19 cellular contexts compared by ENCODE assay signal in genomic region chr20:35491823-35492222, GRCh38. TPM values are rescaled to one million over a fixed set of nuclear protein-coding genes. Genes with fewer than 3 reads are reported as not detected.
DNase-seq lines count a peak whose midpoint lies in the region; ATAC-seq lines count a peak whose summit lies in the region.
"Had no signal": no experiment of that assay in that cellular context is flagged by ENCODE, and none has a peak within 500 bp of the region (broad histone marks: within the 10 kb centered on the region; RNA-seq: fewer than 3 reads in every experiment).

No MANE protein-coding gene starts in this region.

- H3K4me3 ChIP-seq in Karpas-422 (ENCODE audit: low read length): no peak overlapping the region; the same call in 1 of the 2 replicates
- peak overlapping the region; percentile 92 for H3K4me3 ChIP-seq in naive thymus-derived CD4-positive, alpha-beta T cell (ENCODE audit: low read length)

- H3K27ac Mint-ChIP-seq in activated naive CD8-positive, alpha-beta T cell treated with anti-CD3 and anti-CD28 coated beads, Interleukin-2, amount 10 ng/mL, durations not matched to agents 7 days and 5 days: peak overlapping the region; percentile 99
- H3K27ac Mint-ChIP-seq in naive thymus-derived CD4-positive, alpha-beta T cell: peak overlapping the region; percentile 98 to 100 (median 99)

- POLR2A ChIA-PET in activated naive CD8-positive, alpha-beta T cell treated with anti-CD3 and anti-CD28 coated beads, Interleukin-2, amount 10 ng/mL, durations not matched to agents 7 days and 5 days (lab: Charles Lee): interaction anchor here (0.7 to 3.2 kb wide), 10 partner anchors 11 to 1466 kb away, joined by 3 to 24 read pairs (median 7); partner anchors contain the start of genes MMP24OS, RBM39 and SCAND1
- POLR2A ChIA-PET in naive thymus-derived CD4-positive, alpha-beta T cell (lab: Charles Lee): interaction anchor here (0.6 to 3.6 kb wide), 5 partner anchors 17 to 124 kb away, joined by 4 to 32 read pairs (median 7); partner anchors contain the start of genes CEP250 and ERGIC3

- no peaks in the 10 kb centered on the region for H4K20me1 ChIP-seq in Karpas-422 (ENCODE audit: insufficient read depth, low read depth, low read length)

- intact Hi-C loops in naive thymus-derived CD4-positive, alpha-beta T cell (cut with micrococcal nuclease): loop anchor here (1.0 to 5.0 kb wide), 5 partner anchors 29 to 173 kb away; partner anchors contain the start of genes CEP250 (in 1 of the 2) and ERGIC3 (in 1 of the 2)

- peaks cover 25% of the 10 kb centered on the region for H3K4me1 ChIP-seq in Karpas-422 (ENCODE audit: low read length)
- peaks cover 23 to 27% of the 10 kb centered on the region in 2 donors for H3K4me1 ChIP-seq in naive thymus-derived CD4-positive, alpha-beta T cell (ENCODE audit: control insufficient read depth in 2 of 2, insufficient read depth in 2 of 2, low read length in 2 of 2)

- peak; percentile 62 to 67 for ATAC-seq in activated CD4-positive, CD25-positive, alpha-beta regulatory T cell treated with anti-CD3 and anti-CD28 coated beads, Interleukin-2, amount 50 U/mL, for 24 hours
- no peak for ATAC-seq in activated naive CD8-positive, alpha-beta T cell treated with anti-CD3 and anti-CD28 coated beads, Interleukin-2, amount 10 ng/mL, durations not matched to agents 7 days and 5 days (ENCODE audit: low read depth)
- ATAC-seq in naive thymus-derived CD4-positive, alpha-beta T cell: no peak
- ATAC-seq in GM19023 (IDR thresholded peaks at IDR 0.05; ENCODE audit: unreplicated experiment) (no peak), HG03095 (IDR thresholded peaks at IDR 0.05; ENCODE audit: unreplicated experiment) (no peak)

- no peak for DNase-seq in activated CD4-positive, CD25-positive, alpha-beta regulatory T cell treated with anti-CD3 and anti-CD28 coated beads, Interleukin-2, amount 50 U/mL, for 72 hours
- DNase-seq in Karpas-422 (no peak), SKM-1 treated with dmso at 0.1 percent for 144 hours (lab: John Stamatoyannopoulos, UW; ENCODE audit: unreplicated experiment) (no peak)
- no peak for DNase-seq in activated naive CD8-positive, alpha-beta T cell treated with anti-CD3 and anti-CD28 coated beads, Interleukin-2, amount 10 ng/mL, durations not matched to agents 7 days and 5 days
- DNase-seq in naive thymus-derived CD4-positive, alpha-beta T cell: no peak
- DNase-seq: NCI-H1694, substantia nigra, T1000 had no signal

- no peak overlapping the region for H3K9ac ChIP-seq in Karpas-422 (ENCODE audit: low read length)
- H3K9ac ChIP-seq: KMS-11 had no signal

- CTCF ChIA-PET in naive thymus-derived CD4-positive, alpha-beta T cell (lab: Charles Lee): interaction anchor here (0.6 to 1.0 kb wide), 2 partner anchors 12 to 491 kb away, joined by 3 to 5 read pairs; no protein-coding TSS in a partner anchor

- H3K9me3 ChIP-seq in Karpas-422 (ENCODE audit: low read length): no peaks in the 10 kb centered on the region
- H3K9me3 ChIP-seq in naive thymus-derived CD4-positive, alpha-beta T cell (ENCODE audit: control insufficient read depth in 2 of 3, low read length in 3 of 3): no peaks in the 10 kb centered on the region
- H3K9me3 ChIP-seq: ascending aorta had no signal

- H3K9me3 Mint-ChIP-seq in activated naive CD8-positive, alpha-beta T cell treated with anti-CD3 and anti-CD28 coated beads, Interleukin-2, amount 10 ng/mL, durations not matched to agents 7 days and 5 days: no peaks in the 10 kb centered on the region
- H3K9me3 Mint-ChIP-seq in naive thymus-derived CD4-positive, alpha-beta T cell: no peaks in the 10 kb centered on the region

- H3K27ac ChIP-seq in Karpas-422 (ENCODE audit: low read length): peak overlapping the region; percentile 83; the same call in 1 of the 2 replicates
- peak overlapping the region; percentile 84 for H3K27ac ChIP-seq in naive thymus-derived CD4-positive, alpha-beta T cell (ENCODE audit: low read depth, low read length)
- H3K27ac ChIP-seq: 22Rv1, ascending aorta, KMS-11 had no signal

- peaks cover 50% of the 10 kb centered on the region for H3K36me3 Mint-ChIP-seq in activated naive CD8-positive, alpha-beta T cell treated with anti-CD3 and anti-CD28 coated beads, Interleukin-2, amount 10 ng/mL, durations not matched to agents 7 days and 5 days
- peaks cover 24 to 50% (median 29%) of the 10 kb centered on the region in 5 donors for H3K36me3 Mint-ChIP-seq in naive thymus-derived CD4-positive, alpha-beta T cell

- H3K4me3 Mint-ChIP-seq in activated naive CD8-positive, alpha-beta T cell treated with anti-CD3 and anti-CD28 coated beads, Interleukin-2, amount 10 ng/mL, durations not matched to agents 7 days and 5 days: peak overlapping the region; percentile 99
- peak overlapping the region; percentile 99 to 100 (median 99) for H3K4me3 Mint-ChIP-seq in naive thymus-derived CD4-positive, alpha-beta T cell

- H3K4me1 Mint-ChIP-seq in activated naive CD8-positive, alpha-beta T cell treated with anti-CD3 and anti-CD28 coated beads, Interleukin-2, amount 10 ng/mL, durations not matched to agents 7 days and 5 days: peaks cover 33% of the 10 kb centered on the region
- peaks cover 47 to 87% (median 70%) of the 10 kb centered on the region in 7 donors for H3K4me1 Mint-ChIP-seq in naive thymus-derived CD4-positive, alpha-beta T cell

- no peaks in the 10 kb centered on the region for H3K27me3 ChIP-seq in Karpas-422 (ENCODE audit: low read length)
- H3K27me3 ChIP-seq in naive thymus-derived CD4-positive, alpha-beta T cell (ENCODE audit: control insufficient read depth in 2 of 2, insufficient read depth in 2 of 2, low read length in 2 of 2): no peaks in the 10 kb centered on the region
- H3K27me3 ChIP-seq: ascending aorta had no signal

- no peaks in the 10 kb centered on the region for H3K9me2 ChIP-seq in Karpas-422 (replicated peaks; ENCODE audit: insufficient read depth, low read length)

- no peaks in the 10 kb centered on the region for H3K27me3 Mint-ChIP-seq in activated naive CD8-positive, alpha-beta T cell treated with anti-CD3 and anti-CD28 coated beads, Interleukin-2, amount 10 ng/mL, durations not matched to agents 7 days and 5 days
- H3K27me3 Mint-ChIP-seq in naive thymus-derived CD4-positive, alpha-beta T cell: no peaks in the 10 kb centered on the region

- H3K79me2 ChIP-seq in Karpas-422 (ENCODE audit: low read length): peaks cover 52% of the 10 kb centered on the region

- H2AFZ ChIP-seq in Karpas-422 (ENCODE audit: low read length): no peak overlapping the region

- peak overlapping the region; percentile 97 for H3K4me2 ChIP-seq in Karpas-422 (ENCODE audit: low read depth, low read length, poor library complexity, severe bottlenecking)
- H3K4me2 ChIP-seq: KMS-11 had no signal

- peaks cover 43% of the 10 kb centered on the region for H3K36me3 ChIP-seq in Karpas-422 (ENCODE audit: insufficient read depth, low read length)
- peaks cover 12 to 45% (median 18%) of the 10 kb centered on the region in 3 experiments for H3K36me3 ChIP-seq in naive thymus-derived CD4-positive, alpha-beta T cell (ENCODE audit: control insufficient read depth in 2 of 3, insufficient read depth in 3 of 3, low read length in 3 of 3)

RNA-seq across cellular contexts. Expression of gene CEP250, which starts 36.4 kb away (rescaled TPM):
- 10.2 and 42.8 TPM in 2 replicates for total RNA-seq in Karpas-422 (2014; rRNA removed; shearing (Covaris generic); ENCODE audit: low replicate concordance)
- total RNA-seq in activated naive CD8-positive, alpha-beta T cell treated with anti-CD3 and anti-CD28 coated beads, Interleukin-2, amount 10 ng/mL, durations not matched to agents 7 days and 5 days: 10 to 100 TPM; 82.9 to 84.5 TPM
- total RNA-seq in naive thymus-derived CD4-positive, alpha-beta T cell: 10 to 100 TPM; 34.5 to 75.0 (median 70.7) TPM
- polyA plus RNA-seq in naive thymus-derived CD4-positive, alpha-beta T cell: 10 to 100 TPM in 1 of 2 donors, 1 to 10 TPM in 1; 7.7 to 19.0 TPM

RNA-seq across cellular contexts. Expression of gene C20orf173, which starts 37.6 kb away (rescaled TPM):
- not detected in 2 replicates for total RNA-seq in Karpas-422 (2014; rRNA removed; shearing (Covaris generic); ENCODE audit: low replicate concordance)
- total RNA-seq in activated naive CD8-positive, alpha-beta T cell treated with anti-CD3 and anti-CD28 coated beads, Interleukin-2, amount 10 ng/mL, durations not matched to agents 7 days and 5 days: not detected
- total RNA-seq in naive thymus-derived CD4-positive, alpha-beta T cell: not detected
- not detected for polyA plus RNA-seq in naive thymus-derived CD4-positive, alpha-beta T cell
- total RNA-seq: activated CD8-positive, alpha-beta memory T cell treated with anti-CD3 and anti-CD28 coated beads for 36 hours; ascending aorta; dermis microvascular lymphatic vessel endothelial cell; H1; lung microvascular endothelial cell; osteoblast had no signal
- polyA plus RNA-seq: H1 had no signal

RNA-seq across cellular contexts. Expression of gene ERGIC3, which starts 50.1 kb away (rescaled TPM):
- 242 and 305 TPM in 2 replicates for total RNA-seq in Karpas-422 (2014; rRNA removed; shearing (Covaris generic); ENCODE audit: low replicate concordance)
- 100 to 1,000 TPM; 123 to 125 TPM for total RNA-seq in activated naive CD8-positive, alpha-beta T cell treated with anti-CD3 and anti-CD28 coated beads, Interleukin-2, amount 10 ng/mL, durations not matched to agents 7 days and 5 days
- total RNA-seq in naive thymus-derived CD4-positive, alpha-beta T cell: 100 to 1,000 TPM; 139 to 158 (median 148) TPM
- polyA plus RNA-seq in naive thymus-derived CD4-positive, alpha-beta T cell: 100 to 1,000 TPM; 135 to 148 TPM

RNA-seq across cellular contexts. Expression of gene GDF5, which starts 53.8 kb away (rescaled TPM):
- total RNA-seq in Karpas-422 (2014; rRNA removed; shearing (Covaris generic); ENCODE audit: low replicate concordance): not detected in 2 replicates
- not detected for total RNA-seq in activated naive CD8-positive, alpha-beta T cell treated with anti-CD3 and anti-CD28 coated beads, Interleukin-2, amount 10 ng/mL, durations not matched to agents 7 days and 5 days
- total RNA-seq in naive thymus-derived CD4-positive, alpha-beta T cell: under 1 TPM in 1 of 5 experiments, not detected in 4; 0.13 TPM
- not detected for polyA plus RNA-seq in naive thymus-derived CD4-positive, alpha-beta T cell
- total RNA-seq: activated CD8-positive, alpha-beta memory T cell treated with anti-CD3 and anti-CD28 coated beads for 36 hours; dermis microvascular lymphatic vessel endothelial cell; H1; lung microvascular endothelial cell had no signal

Comparison
In these comparisons a context has a peak if more than half of its experiments do, and no peak if none do; other contexts are left out.
1. ATAC-seq: peak in activated CD4-positive, CD25-positive, alpha-beta regulatory T cell treated with anti-CD3 and anti-CD28 coated beads, Interleukin-2, amount 50 U/mL, for 24 hours (2 of 2); none in activated naive CD8-positive, alpha-beta T cell treated with anti-CD3 and anti-CD28 coated beads, Interleukin-2, amount 10 ng/mL, durations not matched to agents 7 days and 5 days (single experiment), naive thymus-derived CD4-positive, alpha-beta T cell (single experiment), GM19023 (single experiment) and HG03095 (single experiment).